In genomic region chr1:89198500-89199072, GRCh38 we compare ENCODE assay signal across 8 cellular contexts. TPM values are rescaled to one million over a fixed set of nuclear protein-coding genes. Genes with fewer than 3 reads are reported as not detected.
DNase-seq lines count a peak whose midpoint lies in the region; ATAC-seq and TF ChIP-seq lines count a peak whose summit lies in the region.

A gene with protein sequence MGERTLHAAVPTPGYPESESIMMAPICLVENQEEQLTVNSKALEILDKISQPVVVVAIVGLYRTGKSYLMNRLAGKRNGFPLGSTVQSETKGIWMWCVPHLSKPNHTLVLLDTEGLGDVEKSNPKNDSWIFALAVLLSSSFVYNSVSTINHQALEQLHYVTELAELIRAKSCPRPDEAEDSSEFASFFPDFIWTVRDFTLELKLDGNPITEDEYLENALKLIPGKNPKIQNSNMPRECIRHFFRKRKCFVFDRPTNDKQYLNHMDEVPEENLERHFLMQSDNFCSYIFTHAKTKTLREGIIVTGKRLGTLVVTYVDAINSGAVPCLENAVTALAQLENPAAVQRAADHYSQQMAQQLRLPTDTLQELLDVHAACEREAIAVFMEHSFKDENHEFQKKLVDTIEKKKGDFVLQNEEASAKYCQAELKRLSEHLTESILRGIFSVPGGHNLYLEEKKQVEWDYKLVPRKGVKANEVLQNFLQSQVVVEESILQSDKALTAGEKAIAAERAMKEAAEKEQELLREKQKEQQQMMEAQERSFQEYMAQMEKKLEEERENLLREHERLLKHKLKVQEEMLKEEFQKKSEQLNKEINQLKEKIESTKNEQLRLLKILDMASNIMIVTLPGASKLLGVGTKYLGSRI (minus strand): TSS chr1:89198942. CDS start chr1:89198834, 108 bp downstream.

- peak; percentile 4 for DNase-seq in ELF-1 (ENCODE audit: low read depth, low spot score)
- peak; percentile 34 for DNase-seq in NOMO-1 treated with dmso at 0.1 percent for 144 hours (lab: John Stamatoyannopoulos, UW; ENCODE audit: unreplicated experiment)
- peak; percentile 37 for DNase-seq in activated effector memory CD4-positive, alpha-beta T cell treated with Interleukin-2 at 50 U/mL for 16 hours
- DNase-seq in Right ventricle myocardium inferior (ENCODE audit: missing footprints) = peak; percentile 77
- no peak for DNase-seq in retinal pigment epithelial cell (ENCODE audit: low read depth)
- DNase-seq in NCI-H187 (lab: John Stamatoyannopoulos, UW) = no peak
- DNase-seq in NCI-H2227 (lab: John Stamatoyannopoulos, UW; ENCODE audit: unreplicated experiment) = no peak

- peak within 1 kb of the TSS; percentile 9 for H3K4me3 ChIP-seq in retinal pigment epithelial cell (ENCODE audit: low read length)

- no peak for TF ChIP-seq CTCF in retinal pigment epithelial cell (conservative IDR thresholded peaks at IDR 0.05; ENCODE audit: low read depth, low read length)

- intact Hi-C loops in Right ventricle myocardium inferior (cut with DNase I) = loop anchor here (5.0 kb wide), 3 partner anchors 64 to 159 kb away; no protein-coding TSS in a partner anchor

- ATAC-seq in GM21717 (IDR thresholded peaks at IDR 0.05; ENCODE audit: unreplicated experiment) = peak; percentile 63
- ATAC-seq in Right ventricle myocardium inferior = peak; percentile 80

RNA-seq across cellular contexts. Expression of the gene that starts here (rescaled TPM):
- 5.9 TPM for total RNA-seq in Right ventricle myocardium inferior

Comparison
In these comparisons a context has a peak if more than half of its experiments do, and no peak if none do; other contexts are left out.
1. DNase-seq: peak in ELF-1 (single experiment), NOMO-1 treated with dmso at 0.1 percent for 144 hours (single experiment), activated effector memory CD4-positive, alpha-beta T cell treated with Interleukin-2 at 50 U/mL for 16 hours (single experiment) and Right ventricle myocardium inferior (single experiment); none in retinal pigment epithelial cell (single experiment), NCI-H187 (0 of 2) and NCI-H2227 (single experiment).